ENCODE assay signal across 13 cellular contexts in the genomic region with DNA sequence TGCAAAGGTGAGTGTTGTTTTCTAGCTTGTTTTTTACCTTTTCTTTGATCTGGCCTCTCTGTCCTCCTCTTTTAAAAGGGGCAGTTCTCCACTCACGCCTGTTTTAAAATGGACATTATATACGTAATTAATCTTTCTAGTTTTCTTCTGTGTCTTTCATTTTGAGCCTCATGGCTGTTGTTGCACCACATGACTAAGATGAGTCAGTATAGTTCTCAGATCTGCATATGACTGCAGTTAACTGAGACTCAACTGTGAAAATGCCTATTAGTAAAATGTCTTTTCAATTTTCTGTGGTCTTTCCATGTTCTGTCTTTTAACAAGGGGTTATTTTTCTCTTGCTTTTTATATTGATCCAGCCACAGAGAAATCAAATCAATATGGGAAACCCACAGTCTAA.
DNase-seq lines count a peak whose midpoint lies in the region; ATAC-seq and TF ChIP-seq lines count a peak whose summit lies in the region.
"Had no signal": no experiment of that assay in that cellular context is flagged by ENCODE, and none has a peak within 500 bp of the region (broad histone marks: within the 10 kb centered on the region; RNA-seq: fewer than 3 reads in every experiment).

No MANE protein-coding gene starts in this region.

- DNase-seq in choroid plexus epithelial cell (ENCODE audit: low read depth) (peak; percentile 48), uterus (no peak), tibial nerve (ENCODE audit: low spot score in 2 of 2) (no peak), sigmoid colon (no peak)
- DNase-seq in effector memory CD4-positive, alpha-beta T cell, result no peak
- DNase-seq: activated CD8-positive, alpha-beta T cell treated with anti-CD3 and anti-CD28 coated beads, Interleukin-2, amount 10 ng/mL, durations not matched to agents 7 days and 5 days; anterior cingulate cortex; lower lobe of right lung had no signal

- H3K27ac ChIP-seq in uterus, result no peak overlapping the region
- H3K27ac ChIP-seq in tibial nerve, result no peak overlapping the region
- H3K27ac ChIP-seq in sigmoid colon, result no peak overlapping the region
- no peak overlapping the region for H3K27ac ChIP-seq in effector memory CD4-positive, alpha-beta T cell (ENCODE audit: insufficient read depth, low read length, poor library complexity, severe bottlenecking)
- H3K27ac ChIP-seq: BLaER1 treated with 17β-estradiol and CSF1 and Interleukin-3, amounts not matched to agents 10 nM and 100 nM; lower lobe of right lung; SJSA1 had no signal

- H3K4me3 ChIP-seq in choroid plexus epithelial cell (ENCODE audit: low read depth, low read length) (no peak overlapping the region), uterus (no peak overlapping the region), tibial nerve (no peak overlapping the region), sigmoid colon (no peak overlapping the region)
- no peak overlapping the region for H3K4me3 ChIP-seq in effector memory CD4-positive, alpha-beta T cell (ENCODE audit: insufficient read depth, low read depth, low read length, poor library complexity, severe bottlenecking)
- H3K4me3 ChIP-seq: BLaER1 treated with 17β-estradiol and CSF1 and Interleukin-3, amounts not matched to agents 10 nM and 100 nM; lower lobe of right lung; SJSA1 had no signal

- intact Hi-C loops in uterus (cut with DNase I; ENCODE audit: low total_unique reads), result no loop called here
- intact Hi-C loops in sigmoid colon (cut with DNase I), result no loop called here

- WGBS in tibial nerve, 2 donors, result 92 to 97% methylated on average over 2 of the region's 2 CpGs
- WGBS in sigmoid colon, 2 donors, result 84 to 94% methylated on average over 2 of the region's 2 CpGs

- H3K27me3 ChIP-seq in uterus (no peaks in the 10 kb centered on the region), tibial nerve (no peaks in the 10 kb centered on the region), sigmoid colon (no peaks in the 10 kb centered on the region)
- no peaks in the 10 kb centered on the region for H3K27me3 ChIP-seq in effector memory CD4-positive, alpha-beta T cell (replicated peaks; ENCODE audit: control insufficient read depth, insufficient read depth, low read length, poor library complexity, severe bottlenecking)
- H3K27me3 ChIP-seq: BLaER1 treated with 17β-estradiol and CSF1 and Interleukin-3, amounts not matched to agents 10 nM and 100 nM; SJSA1 had no signal

- TF ChIP-seq CTCF in choroid plexus epithelial cell (conservative IDR thresholded peaks at IDR 0.05; ENCODE audit: low read depth, low read length) (no peak), uterus (IDR thresholded peaks at IDR 0.05) (no peak), tibial nerve (IDR thresholded peaks at IDR 0.05) (no peak), sigmoid colon (IDR thresholded peaks at IDR 0.05) (no peak)

- no peaks in the 10 kb centered on the region for H3K4me1 ChIP-seq in uterus
- H3K4me1 ChIP-seq in tibial nerve, result peaks cover 0 to 5% (median 0%) of the 10 kb centered on the region in 4 donors
- H3K4me1 ChIP-seq in sigmoid colon, result peaks cover 0 to 6% (median 6%) of the 10 kb centered on the region in 4 donors
- H3K4me1 ChIP-seq in effector memory CD4-positive, alpha-beta T cell (ENCODE audit: control insufficient read depth, insufficient read depth, low read length, poor library complexity, severe bottlenecking), result no peaks in the 10 kb centered on the region
- H3K4me1 ChIP-seq: lower lobe of right lung, SJSA1 had no signal

- TF ChIP-seq EP300 in tibial nerve (IDR thresholded peaks at IDR 0.05) (no peak), sigmoid colon (IDR thresholded peaks at IDR 0.05) (no peak)

- ATAC-seq in GM18499 (IDR thresholded peaks at IDR 0.05; ENCODE audit: insufficient read depth, unreplicated experiment) (peak; percentile 66), GM21423 (IDR thresholded peaks at IDR 0.05; ENCODE audit: unreplicated experiment) (peak; percentile 65), HG03103 (IDR thresholded peaks at IDR 0.05; ENCODE audit: low read depth, unreplicated experiment) (peak; percentile 65)
- ATAC-seq: activated CD8-positive, alpha-beta T cell treated with anti-CD3 and anti-CD28 coated beads, Interleukin-2, amount 10 ng/mL, durations not matched to agents 7 days and 5 days; lower lobe of right lung had no signal

- H3K36me3 ChIP-seq in uterus (no peaks in the 10 kb centered on the region), tibial nerve (no peaks in the 10 kb centered on the region), sigmoid colon (no peaks in the 10 kb centered on the region)
- no peaks in the 10 kb centered on the region for H3K36me3 ChIP-seq in effector memory CD4-positive, alpha-beta T cell (ENCODE audit: control insufficient read depth, insufficient read depth, low read length)
- H3K36me3 ChIP-seq: BLaER1 treated with 17β-estradiol and CSF1 and Interleukin-3, amounts not matched to agents 10 nM and 100 nM; lower lobe of right lung; SJSA1 had no signal

- TF ChIP-seq POLR2A in uterus (IDR thresholded peaks at IDR 0.05), result no peak
- no peak for TF ChIP-seq POLR2A in tibial nerve (IDR thresholded peaks at IDR 0.05)
- no peak for TF ChIP-seq POLR2A in sigmoid colon (IDR thresholded peaks at IDR 0.05)

- no peaks in the 10 kb centered on the region for H3K9me3 ChIP-seq in uterus
- H3K9me3 ChIP-seq in tibial nerve, result no peaks in the 10 kb centered on the region
- H3K9me3 ChIP-seq in sigmoid colon, result no peaks in the 10 kb centered on the region
- H3K9me3 ChIP-seq in effector memory CD4-positive, alpha-beta T cell (ENCODE audit: control insufficient read depth, low read length), result no peaks in the 10 kb centered on the region
- H3K9me3 ChIP-seq: BLaER1 treated with 17β-estradiol and CSF1 and Interleukin-3, amounts not matched to agents 10 nM and 100 nM; lower lobe of right lung; SJSA1 had no signal
